1 cellular context compared by ENCODE assay signal in the genomic region with DNA sequence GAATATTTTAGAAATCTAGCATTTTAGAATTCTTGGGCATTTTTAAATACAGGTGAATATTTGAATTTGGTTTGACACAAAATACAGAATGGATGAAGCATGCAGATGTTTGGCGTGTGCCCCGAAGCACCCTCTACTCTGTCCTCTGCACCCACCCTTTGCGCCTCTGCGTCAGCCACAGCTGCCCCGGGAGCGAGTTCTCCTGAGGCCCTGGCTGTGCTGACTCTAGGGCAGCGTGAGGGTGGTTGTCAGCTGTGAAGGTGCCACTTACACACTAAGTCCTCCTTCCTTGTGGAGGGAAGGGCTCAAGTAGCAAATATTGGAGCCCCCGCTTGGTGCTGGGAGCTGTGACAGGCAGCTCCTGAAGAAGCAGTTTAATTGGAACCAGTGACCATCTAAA.
TF ChIP-seq lines count a peak whose summit lies in the region.

No MANE protein-coding gene starts in this region.

TF ChIP-seq in GM23338, 12 proteins besides CTCF, POLR2A, EP300 and RAD21:
- TF ChIP-seq, protein P1, sequence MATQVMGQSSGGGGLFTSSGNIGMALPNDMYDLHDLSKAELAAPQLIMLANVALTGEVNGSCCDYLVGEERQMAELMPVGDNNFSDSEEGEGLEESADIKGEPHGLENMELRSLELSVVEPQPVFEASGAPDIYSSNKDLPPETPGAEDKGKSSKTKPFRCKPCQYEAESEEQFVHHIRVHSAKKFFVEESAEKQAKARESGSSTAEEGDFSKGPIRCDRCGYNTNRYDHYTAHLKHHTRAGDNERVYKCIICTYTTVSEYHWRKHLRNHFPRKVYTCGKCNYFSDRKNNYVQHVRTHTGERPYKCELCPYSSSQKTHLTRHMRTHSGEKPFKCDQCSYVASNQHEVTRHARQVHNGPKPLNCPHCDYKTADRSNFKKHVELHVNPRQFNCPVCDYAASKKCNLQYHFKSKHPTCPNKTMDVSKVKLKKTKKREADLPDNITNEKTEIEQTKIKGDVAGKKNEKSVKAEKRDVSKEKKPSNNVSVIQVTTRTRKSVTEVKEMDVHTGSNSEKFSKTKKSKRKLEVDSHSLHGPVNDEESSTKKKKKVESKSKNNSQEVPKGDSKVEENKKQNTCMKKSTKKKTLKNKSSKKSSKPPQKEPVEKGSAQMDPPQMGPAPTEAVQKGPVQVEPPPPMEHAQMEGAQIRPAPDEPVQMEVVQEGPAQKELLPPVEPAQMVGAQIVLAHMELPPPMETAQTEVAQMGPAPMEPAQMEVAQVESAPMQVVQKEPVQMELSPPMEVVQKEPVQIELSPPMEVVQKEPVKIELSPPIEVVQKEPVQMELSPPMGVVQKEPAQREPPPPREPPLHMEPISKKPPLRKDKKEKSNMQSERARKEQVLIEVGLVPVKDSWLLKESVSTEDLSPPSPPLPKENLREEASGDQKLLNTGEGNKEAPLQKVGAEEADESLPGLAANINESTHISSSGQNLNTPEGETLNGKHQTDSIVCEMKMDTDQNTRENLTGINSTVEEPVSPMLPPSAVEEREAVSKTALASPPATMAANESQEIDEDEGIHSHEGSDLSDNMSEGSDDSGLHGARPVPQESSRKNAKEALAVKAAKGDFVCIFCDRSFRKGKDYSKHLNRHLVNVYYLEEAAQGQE (IDR thresholded peaks at IDR 0.05; ENCODE audit: unreplicated experiment) = no peak
- TF ChIP-seq, protein P2, sequence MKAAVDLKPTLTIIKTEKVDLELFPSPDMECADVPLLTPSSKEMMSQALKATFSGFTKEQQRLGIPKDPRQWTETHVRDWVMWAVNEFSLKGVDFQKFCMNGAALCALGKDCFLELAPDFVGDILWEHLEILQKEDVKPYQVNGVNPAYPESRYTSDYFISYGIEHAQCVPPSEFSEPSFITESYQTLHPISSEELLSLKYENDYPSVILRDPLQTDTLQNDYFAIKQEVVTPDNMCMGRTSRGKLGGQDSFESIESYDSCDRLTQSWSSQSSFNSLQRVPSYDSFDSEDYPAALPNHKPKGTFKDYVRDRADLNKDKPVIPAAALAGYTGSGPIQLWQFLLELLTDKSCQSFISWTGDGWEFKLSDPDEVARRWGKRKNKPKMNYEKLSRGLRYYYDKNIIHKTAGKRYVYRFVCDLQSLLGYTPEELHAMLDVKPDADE (IDR thresholded peaks at IDR 0.05) = no peak
- TF ChIP-seq EZH2 (IDR thresholded peaks at IDR 0.05; ENCODE audit: low read depth, unreplicated experiment) (no peak), POLR2AphosphoS5 (IDR thresholded peaks at IDR 0.05; ENCODE audit: low read depth) (no peak), NANOG (IDR thresholded peaks at IDR 0.05; ENCODE audit: borderline replicate concordance) (no peak), EZH2phosphoT487 (IDR thresholded peaks at IDR 0.05; ENCODE audit: unreplicated experiment) (no peak), CREB1 (CRISPR knock-in tag; IDR thresholded peaks at IDR 0.05; ENCODE audit: low read depth) (no peak), STAT1 (IDR thresholded peaks at IDR 0.05; ENCODE audit: unreplicated experiment) (no peak), JUNB (IDR thresholded peaks at IDR 0.05; ENCODE audit: unreplicated experiment) (no peak), ZNF114 (CRISPR knock-in tag; IDR thresholded peaks at IDR 0.05) (no peak), ZNF331 (CRISPR knock-in tag; IDR thresholded peaks at IDR 0.05; ENCODE audit: low read depth) (no peak)
- TF ChIP-seq, protein P3, sequence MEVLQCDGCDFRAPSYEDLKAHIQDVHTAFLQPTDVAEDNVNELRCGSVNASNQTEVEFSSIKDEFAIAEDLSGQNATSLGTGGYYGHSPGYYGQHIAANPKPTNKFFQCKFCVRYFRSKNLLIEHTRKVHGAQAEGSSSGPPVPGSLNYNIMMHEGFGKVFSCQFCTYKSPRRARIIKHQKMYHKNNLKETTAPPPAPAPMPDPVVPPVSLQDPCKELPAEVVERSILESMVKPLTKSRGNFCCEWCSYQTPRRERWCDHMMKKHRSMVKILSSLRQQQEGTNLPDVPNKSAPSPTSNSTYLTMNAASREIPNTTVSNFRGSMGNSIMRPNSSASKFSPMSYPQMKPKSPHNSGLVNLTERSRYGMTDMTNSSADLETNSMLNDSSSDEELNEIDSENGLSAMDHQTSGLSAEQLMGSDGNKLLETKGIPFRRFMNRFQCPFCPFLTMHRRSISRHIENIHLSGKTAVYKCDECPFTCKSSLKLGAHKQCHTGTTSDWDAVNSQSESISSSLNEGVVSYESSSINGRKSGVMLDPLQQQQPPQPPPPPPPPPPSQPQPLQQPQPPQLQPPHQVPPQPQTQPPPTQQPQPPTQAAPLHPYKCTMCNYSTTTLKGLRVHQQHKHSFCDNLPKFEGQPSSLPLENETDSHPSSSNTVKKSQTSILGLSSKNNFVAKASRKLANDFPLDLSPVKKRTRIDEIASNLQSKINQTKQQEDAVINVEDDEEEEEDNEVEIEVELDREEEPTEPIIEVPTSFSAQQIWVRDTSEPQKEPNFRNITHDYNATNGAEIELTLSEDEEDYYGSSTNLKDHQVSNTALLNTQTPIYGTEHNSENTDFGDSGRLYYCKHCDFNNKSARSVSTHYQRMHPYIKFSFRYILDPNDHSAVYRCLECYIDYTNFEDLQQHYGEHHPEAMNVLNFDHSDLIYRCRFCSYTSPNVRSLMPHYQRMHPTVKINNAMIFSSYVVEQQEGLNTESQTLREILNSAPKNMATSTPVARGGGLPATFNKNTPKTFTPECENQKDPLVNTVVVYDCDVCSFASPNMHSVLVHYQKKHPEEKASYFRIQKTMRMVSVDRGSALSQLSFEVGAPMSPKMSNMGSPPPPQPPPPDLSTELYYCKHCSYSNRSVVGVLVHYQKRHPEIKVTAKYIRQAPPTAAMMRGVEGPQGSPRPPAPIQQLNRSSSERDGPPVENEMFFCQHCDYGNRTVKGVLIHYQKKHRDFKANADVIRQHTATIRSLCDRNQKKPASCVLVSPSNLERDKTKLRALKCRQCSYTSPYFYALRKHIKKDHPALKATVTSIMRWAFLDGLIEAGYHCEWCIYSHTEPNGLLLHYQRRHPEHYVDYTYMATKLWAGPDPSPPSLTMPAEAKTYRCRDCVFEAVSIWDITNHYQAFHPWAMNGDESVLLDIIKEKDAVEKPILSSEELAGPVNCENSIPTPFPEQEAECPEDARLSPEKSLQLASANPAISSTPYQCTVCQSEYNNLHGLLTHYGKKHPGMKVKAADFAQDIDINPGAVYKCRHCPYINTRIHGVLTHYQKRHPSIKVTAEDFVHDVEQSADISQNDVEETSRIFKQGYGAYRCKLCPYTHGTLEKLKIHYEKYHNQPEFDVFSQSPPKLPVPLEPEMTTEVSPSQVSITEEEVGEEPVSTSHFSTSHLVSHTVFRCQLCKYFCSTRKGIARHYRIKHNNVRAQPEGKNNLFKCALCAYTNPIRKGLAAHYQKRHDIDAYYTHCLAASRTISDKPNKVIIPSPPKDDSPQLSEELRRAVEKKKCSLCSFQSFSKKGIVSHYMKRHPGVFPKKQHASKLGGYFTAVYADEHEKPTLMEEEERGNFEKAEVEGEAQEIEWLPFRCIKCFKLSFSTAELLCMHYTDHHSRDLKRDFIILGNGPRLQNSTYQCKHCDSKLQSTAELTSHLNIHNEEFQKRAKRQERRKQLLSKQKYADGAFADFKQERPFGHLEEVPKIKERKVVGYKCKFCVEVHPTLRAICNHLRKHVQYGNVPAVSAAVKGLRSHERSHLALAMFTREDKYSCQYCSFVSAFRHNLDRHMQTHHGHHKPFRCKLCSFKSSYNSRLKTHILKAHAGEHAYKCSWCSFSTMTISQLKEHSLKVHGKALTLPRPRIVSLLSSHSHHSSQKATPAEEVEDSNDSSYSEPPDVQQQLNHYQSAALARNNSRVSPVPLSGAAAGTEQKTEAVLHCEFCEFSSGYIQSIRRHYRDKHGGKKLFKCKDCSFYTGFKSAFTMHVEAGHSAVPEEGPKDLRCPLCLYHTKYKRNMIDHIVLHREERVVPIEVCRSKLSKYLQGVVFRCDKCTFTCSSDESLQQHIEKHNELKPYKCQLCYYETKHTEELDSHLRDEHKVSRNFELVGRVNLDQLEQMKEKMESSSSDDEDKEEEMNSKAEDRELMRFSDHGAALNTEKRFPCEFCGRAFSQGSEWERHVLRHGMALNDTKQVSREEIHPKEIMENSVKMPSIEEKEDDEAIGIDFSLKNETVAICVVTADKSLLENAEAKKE (CRISPR knock-in tag; IDR thresholded peaks at IDR 0.05) = no peak
